Comparison of ENCODE assay signal across 4 cellular contexts in the genomic region with DNA sequence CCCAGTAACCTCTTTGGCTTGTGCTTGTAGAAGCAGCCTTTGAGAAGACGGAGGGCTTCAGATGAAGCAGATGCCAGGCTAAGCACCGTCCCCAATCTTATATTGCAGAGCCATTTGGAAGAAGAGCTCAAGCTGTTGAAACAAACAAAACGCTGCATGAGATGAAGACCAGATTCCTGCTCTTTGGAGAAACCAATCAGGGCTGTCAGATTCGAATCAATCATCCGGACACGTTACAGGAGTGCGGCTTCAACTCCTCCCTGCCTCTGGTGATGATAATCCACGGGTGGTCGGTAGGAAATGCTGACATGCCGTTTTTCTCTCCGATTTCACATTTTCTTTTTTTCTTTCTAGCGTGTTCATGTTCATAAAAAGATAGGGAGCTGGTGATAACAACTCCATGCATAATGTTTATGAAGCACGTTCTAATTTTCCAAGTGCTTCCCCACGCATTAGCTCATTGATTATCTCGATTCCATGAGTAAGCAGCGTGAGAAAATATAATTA.
TF ChIP-seq lines count a peak whose summit lies in the region.

No MANE protein-coding gene starts in this region.

TF ChIP-seq in A549, 52 proteins besides CTCF, POLR2A, EP300 and RAD21 (continued from another document):
- no peak for TF ChIP-seq KDM1A (IDR thresholded peaks at IDR 0.05; ENCODE audit: low read depth)
TF ChIP-seq in A549: peak in this region for 1.

TF ChIP-seq in IMR-90, 13 proteins besides CTCF, POLR2A, EP300 and RAD21:
- no peak for TF ChIP-seq USF2 (IDR thresholded peaks at IDR 0.05; ENCODE audit: low read depth, low read length)
- no peak for TF ChIP-seq FOS (IDR thresholded peaks at IDR 0.05; ENCODE audit: low read depth, low read length)
- TF ChIP-seq RCOR1 (IDR thresholded peaks at IDR 0.05; ENCODE audit: insufficient replicate concordance, low read length), result no peak
- TF ChIP-seq MAFK (IDR thresholded peaks at IDR 0.05; ENCODE audit: low read depth, low read length), result peak; percentile 85

TF ChIP-seq in K562, 482 proteins besides CTCF, POLR2A, EP300 and RAD21 (continued from another document and continues in another):
- TF ChIP-seq, protein P1, sequence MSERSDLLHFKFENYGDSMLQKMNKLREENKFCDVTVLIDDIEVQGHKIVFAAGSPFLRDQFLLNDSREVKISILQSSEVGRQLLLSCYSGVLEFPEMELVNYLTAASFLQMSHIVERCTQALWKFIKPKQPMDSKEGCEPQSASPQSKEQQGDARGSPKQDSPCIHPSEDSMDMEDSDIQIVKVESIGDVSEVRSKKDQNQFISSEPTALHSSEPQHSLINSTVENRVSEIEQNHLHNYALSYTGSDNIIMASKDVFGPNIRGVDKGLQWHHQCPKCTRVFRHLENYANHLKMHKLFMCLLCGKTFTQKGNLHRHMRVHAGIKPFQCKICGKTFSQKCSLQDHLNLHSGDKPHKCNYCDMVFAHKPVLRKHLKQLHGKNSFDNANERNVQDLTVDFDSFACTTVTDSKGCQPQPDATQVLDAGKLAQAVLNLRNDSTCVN (CRISPR knock-in tag; IDR thresholded peaks at IDR 0.05), result no peak
- TF ChIP-seq ZBED1 (IDR thresholded peaks at IDR 0.05) (no peak), FOS (IDR thresholded peaks at IDR 0.05; ENCODE audit: extremely low read depth, insufficient read length) (no peak), C11orf30 (IDR thresholded peaks at IDR 0.05; ENCODE audit: low read depth) (peak; percentile 95), FOXJ2 (tag; IDR thresholded peaks at IDR 0.05) (no peak), ZSCAN29 (IDR thresholded peaks at IDR 0.05) (no peak), ETS1 (conservative IDR thresholded peaks at IDR 0.05; ENCODE audit: control insufficient read depth, low read depth, low read length) (no peak), JUND (IDR thresholded peaks at IDR 0.05; ENCODE audit: borderline replicate concordance, low read depth, low read length) (no peak), JUND (tag; IDR thresholded peaks at IDR 0.05; ENCODE audit: borderline replicate concordance, low read depth, low read length) (0 out of 3 replicates have a peak, but pooled peaks have one; percentile 19), MAFF (IDR thresholded peaks at IDR 0.05; ENCODE audit: low read length) (peak; percentile 93), NFYB (IDR thresholded peaks at IDR 0.05; ENCODE audit: extremely low read depth, insufficient read length) (peak; percentile 18), CHAMP1 (IDR thresholded peaks at IDR 0.05) (no peak), CREBBP (IDR thresholded peaks at IDR 0.05; ENCODE audit: low read depth, low read length) (no peak), ZNF695 (CRISPR knock-in tag; IDR thresholded peaks at IDR 0.05) (no peak), ELK1 (CRISPR knock-in tag; IDR thresholded peaks at IDR 0.05) (no peak), MEIS2 (IDR thresholded peaks at IDR 0.05; ENCODE audit: partially characterized antibody) (peak; percentile 93), NFE2L1 (tag; IDR thresholded peaks at IDR 0.05; ENCODE audit: borderline replicate concordance, low read depth) (no peak), CCAR2 (IDR thresholded peaks at IDR 0.05; ENCODE audit: low read depth, low read length) (no peak), MAFG (tag; conservative IDR thresholded peaks at IDR 0.05) (peak; percentile 92), DPF2 (IDR thresholded peaks at IDR 0.05) (peak; percentile 30; the same call in 1 of the 2 replicates), PHB (CRISPR knock-in tag; IDR thresholded peaks at IDR 0.05) (no peak), ZNF316 (IDR thresholded peaks at IDR 0.05) (peak; percentile 98), ZNF668 (CRISPR knock-in tag; IDR thresholded peaks at IDR 0.05) (no peak)
- TF ChIP-seq, protein P2, sequence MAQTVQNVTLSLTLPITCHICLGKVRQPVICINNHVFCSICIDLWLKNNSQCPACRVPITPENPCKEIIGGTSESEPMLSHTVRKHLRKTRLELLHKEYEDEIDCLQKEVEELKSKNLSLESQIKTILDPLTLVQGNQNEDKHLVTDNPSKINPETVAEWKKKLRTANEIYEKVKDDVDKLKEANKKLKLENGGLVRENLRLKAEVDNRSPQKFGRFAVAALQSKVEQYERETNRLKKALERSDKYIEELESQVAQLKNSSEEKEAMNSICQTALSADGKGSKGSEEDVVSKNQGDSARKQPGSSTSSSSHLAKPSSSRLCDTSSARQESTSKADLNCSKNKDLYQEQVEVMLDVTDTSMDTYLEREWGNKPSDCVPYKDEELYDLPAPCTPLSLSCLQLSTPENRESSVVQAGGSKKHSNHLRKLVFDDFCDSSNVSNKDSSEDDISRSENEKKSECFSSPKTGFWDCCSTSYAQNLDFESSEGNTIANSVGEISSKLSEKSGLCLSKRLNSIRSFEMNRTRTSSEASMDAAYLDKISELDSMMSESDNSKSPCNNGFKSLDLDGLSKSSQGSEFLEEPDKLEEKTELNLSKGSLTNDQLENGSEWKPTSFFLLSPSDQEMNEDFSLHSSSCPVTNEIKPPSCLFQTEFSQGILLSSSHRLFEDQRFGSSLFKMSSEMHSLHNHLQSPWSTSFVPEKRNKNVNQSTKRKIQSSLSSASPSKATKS (CRISPR knock-in tag; IDR thresholded peaks at IDR 0.05), result no peak

TF ChIP-seq in GM12891, 5 proteins besides CTCF, POLR2A, EP300 and RAD21 (continued from another document):
- no peak for TF ChIP-seq PAX5 (IDR thresholded peaks at IDR 0.05; ENCODE audit: insufficient read depth, low read length, severe bottlenecking)
- no peak for TF ChIP-seq TAF1 (IDR thresholded peaks at IDR 0.05; ENCODE audit: low read depth, low read length)
